Comparison of ENCODE assay signal across 25 cellular contexts in genomic region chr15:59549826-59550225, GRCh38.
"Had no signal": no experiment of that assay in that cellular context is flagged by ENCODE, and none has a peak within 500 bp of the region (broad histone marks: within the 10 kb centered on the region; RNA-seq: fewer than 3 reads in every experiment).

No MANE protein-coding gene starts in this region.

- H3K4me2 ChIP-seq: smooth muscle cell had no signal

- DNase-seq: activated CD4-positive, alpha-beta T cell treated with anti-CD3 and anti-CD28 coated beads for 48 hours; activated CD4-positive, alpha-beta T cell treated with anti-CD3 and anti-CD28 coated beads, Interleukin-2, amount 50 U/mL, for 48 hours; activated CD8-positive, alpha-beta memory T cell treated with anti-CD3 and anti-CD28 coated beads for 24 hours; activated effector memory CD4-positive, alpha-beta T cell treated with anti-CD3 and anti-CD28 coated beads, Interleukin-2, amount 50 U/mL, for 16 hours; activated naive CD4-positive, alpha-beta T cell treated with anti-CD3 and anti-CD28 coated beads, Interleukin-2, amount 50 U/mL, for 16 hours; amniotic stem cell; caudate nucleus; foreskin fibroblast; heart left ventricle; left ventricle myocardium inferior; naive B cell; nephron progenitor cell; ovary; retina; stimulated activated CD4-positive, alpha-beta T cell treated with anti-CD3 and anti-CD28 coated beads, Interleukin-1b, Interleukin-23, amount 100 ng/mL, for 48 hours; stimulated activated naive B cell treated with anti-CD40 and anti-IgM and Interleukin-4, amounts not matched to agents 10 μg/mL and 1 μg/mL and 100 μg/mL, for 72 hours; tibial artery had no signal

- H3K27ac ChIP-seq: left ventricle myocardium inferior, neutrophil, ovary, suprapubic skin, tibial artery had no signal

- H3K9me3 ChIP-seq: heart left ventricle, left ventricle myocardium inferior, neutrophil, ovary, suprapubic skin, tibial artery had no signal

- H3K36me3 ChIP-seq: heart left ventricle, left ventricle myocardium inferior, neutrophil, ovary, suprapubic skin, tibial artery had no signal

- H3K4me1 ChIP-seq: left ventricle myocardium inferior, suprapubic skin, tibial artery had no signal

- H3K27me3 ChIP-seq: neutrophil, ovary, suprapubic skin had no signal

- H3K4me3 ChIP-seq: heart left ventricle, left ventricle myocardium inferior, lung, ovary, smooth muscle cell, suprapubic skin, tibial artery had no signal

- ATAC-seq: activated CD4-positive, CD25-positive, alpha-beta regulatory T cell treated with anti-CD3 and anti-CD28 coated beads, Interleukin-2, amount 50 U/mL, for 24 hours; esophagus mucosa; sciatic nerve; SK-N-SH treated with all-trans-retinoic acid at 6 μM for 48 hours; stimulated activated naive B cell treated with anti-CD40 and anti-IgM and Interleukin-4, amounts not matched to agents 10 μg/mL and 1 μg/mL and 100 μg/mL, for 72 hours had no signal
